ENCODE assay signal across 8 cellular contexts in the genomic region with DNA sequence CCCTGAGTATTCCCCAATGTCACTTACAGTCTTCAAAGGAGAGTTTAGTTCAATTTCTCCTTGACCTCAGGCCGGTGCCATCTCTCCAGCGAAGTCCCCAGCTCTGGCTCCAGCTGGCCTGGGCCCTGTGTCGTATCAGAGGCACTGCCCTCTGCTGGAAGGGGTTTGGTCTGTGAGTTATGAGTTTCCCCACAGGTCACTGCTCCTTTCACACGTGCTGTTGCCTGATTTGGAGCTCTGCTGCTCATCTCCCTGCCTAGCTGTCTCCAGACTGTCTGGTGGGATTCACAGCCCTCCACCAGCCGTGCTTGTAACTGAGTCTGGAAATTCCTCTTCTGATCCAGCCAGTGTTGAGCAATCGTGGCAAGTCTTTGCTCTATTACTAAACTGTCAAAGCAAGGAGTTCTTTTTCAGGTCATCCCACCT. TPM values are rescaled to one million over a fixed set of nuclear protein-coding genes. Genes with fewer than 3 reads are reported as not detected.
DNase-seq lines count a peak whose midpoint lies in the region; ATAC-seq and TF ChIP-seq lines count a peak whose summit lies in the region.

Gene RAP2C (minus strand): TSS at position 105 of the 426 bp plus-strand sequence. CDS start 2,179 bp downstream, outside the sequence.

- TF ChIP-seq POLR2A in heart left ventricle (IDR thresholded peaks at IDR 0.05), result no peak

- H3K9me3 ChIP-seq in SU-DHL-6 (ENCODE audit: insufficient read depth, low read length) (no peaks in the 10 kb centered on the region), heart left ventricle (no peaks in the 10 kb centered on the region), aorta (ENCODE audit: control insufficient read depth, low read length) (no peaks in the 10 kb centered on the region)

- intact Hi-C loops in heart left ventricle (cut with DNase I), result loop anchor here in 6 of 10 donors (2.0 to 10.0 kb wide), 5 partner anchors 47 to 375 kb away; no protein-coding TSS in a partner anchor
- intact Hi-C loops in aorta (cut with DNase I), result loop anchor here (2.0 to 10.0 kb wide), 4 partner anchors 117 to 265 kb away; partner anchors contain the start of genes MBNL3 (in 1 of the 2) and STK26 (in 1 of the 2)

- WGBS in adipose tissue, 3 donors, result 0 to 16% (median 4%) methylated on average over 6 of the region's 6 CpGs
- WGBS in heart left ventricle, 4 donors, result 4 to 25% (median 10%) methylated on average over 5 to 6 of the region's 6 CpGs
- 1 to 18% methylated on average over 6 of the region's 6 CpGs for WGBS in aorta, 2 donors

- H3F3A ChIP-seq in SU-DHL-6 (ENCODE audit: insufficient read depth), result 0 out of 2 replicates have a peak, but pooled peaks cover 7% of the 10 kb centered on the region

- H3K4me1 ChIP-seq in heart left ventricle (peaks cover 0 to 26% (median 10%) of the 10 kb centered on the region in 12 donors), aorta (ENCODE audit: control insufficient read depth in 1 of 2, insufficient read depth in 2 of 2, low read length in 2 of 2) (no peaks in the 10 kb centered on the region)

- peak; percentile 82 for DNase-seq in NAMALWA (ENCODE audit: low spot score)
- DNase-seq in heart left ventricle, result peak; percentile 64 to 87 (median 79)
- DNase-seq in pons (ENCODE audit: low spot score), result peak; percentile 82
- peak; percentile 81 to 87 for DNase-seq in aorta

- peak within 1 kb of the TSS; percentile 78 for H3K27ac ChIP-seq in SU-DHL-6 (ENCODE audit: low read depth, low read length)
- no peak within 1 kb of the TSS for H3K27ac ChIP-seq in adipose tissue (ENCODE audit: low read depth, low read length)
- peak within 1 kb of the TSS; percentile 88 to 99 (median 96) for H3K27ac ChIP-seq in heart left ventricle
- peak within 1 kb of the TSS; percentile 3 to 76 for H3K27ac ChIP-seq in aorta (ENCODE audit: low read depth in 1 of 2, low read length in 2 of 2)

- H3K9ac ChIP-seq in SU-DHL-6 (ENCODE audit: low read length), result peak within 1 kb of the TSS; percentile 82

- no peaks in the 10 kb centered on the region for H4K20me1 ChIP-seq in SU-DHL-6 (ENCODE audit: low read depth, low read length)

- H3K36me3 ChIP-seq in SU-DHL-6 (ENCODE audit: low read length) (no peaks in the 10 kb centered on the region), heart left ventricle (peaks cover 0 to 4% (median 0%) of the 10 kb centered on the region in 9 donors), aorta (ENCODE audit: control insufficient read depth in 1 of 2, insufficient read depth in 2 of 2, low read length in 1 of 2) (no peaks in the 10 kb centered on the region)

- peaks cover 21% of the 10 kb centered on the region for H3K79me2 ChIP-seq in SU-DHL-6 (ENCODE audit: insufficient read depth, low read length)

- H3K4me2 ChIP-seq in SU-DHL-6 (ENCODE audit: low read depth, low read length, poor library complexity, severe bottlenecking), result peak within 1 kb of the TSS; percentile 94

- no peaks in the 10 kb centered on the region for H3K27me3 ChIP-seq in SU-DHL-6 (ENCODE audit: low read length)
- peaks cover 0 to 13% (median 0%) of the 10 kb centered on the region in 9 donors for H3K27me3 ChIP-seq in heart left ventricle
- no peaks in the 10 kb centered on the region for H3K27me3 ChIP-seq in aorta (ENCODE audit: control insufficient read depth in 1 of 2, insufficient read depth in 2 of 2, low read length in 1 of 2)

- no peaks in the 10 kb centered on the region for H3K9me2 ChIP-seq in SU-DHL-6 (replicated peaks; ENCODE audit: insufficient read depth, low read length)

- TF ChIP-seq CTCF in GM12873 (IDR thresholded peaks at IDR 0.05; ENCODE audit: insufficient read depth, low read depth, low read length, missing control alignments) (peak; percentile 74), SU-DHL-6 (IDR thresholded peaks at IDR 0.05; ENCODE audit: insufficient read depth, low read length, poor library complexity, severe bottlenecking) (peak; percentile 13), heart left ventricle (IDR thresholded peaks at IDR 0.05) (peak; percentile 37 to 71 (median 54))

- ATAC-seq in HG02610 (IDR thresholded peaks at IDR 0.05; ENCODE audit: unreplicated experiment) (peak; percentile 53), heart left ventricle (peak; percentile 86 to 90 (median 87)), aorta (ENCODE audit: low FRiP score) (peak; percentile 85)

- H3K4me3 ChIP-seq in SU-DHL-6 (ENCODE audit: insufficient read depth, low read length, poor library complexity, severe bottlenecking) (peak within 1 kb of the TSS; percentile 84), heart left ventricle (peak within 1 kb of the TSS; percentile 40 to 98 (median 80)), aorta (ENCODE audit: low read length in 2 of 2) (peak within 1 kb of the TSS; percentile 56 to 85)

- peak within 1 kb of the TSS; percentile 68 for H2AFZ ChIP-seq in SU-DHL-6 (ENCODE audit: low read depth, low read length, severe bottlenecking)

RNA-seq across cellular contexts. Expression of gene RAP2C, which starts in this region (rescaled TPM):
- polyA plus RNA-seq in adipose tissue (10 to 100 TPM in 2 of 3 donors, 1 to 10 TPM in 1; 6.5 to 14.7 (median 13.6) TPM), heart left ventricle (10 to 100 TPM in 1 of 2 donors, 1 to 10 TPM in 1; 9.0 to 11.4 TPM), aorta (10 to 100 TPM; 11.8 to 12.9 TPM)
- total RNA-seq in heart left ventricle (10 to 100 TPM in 7 of 9 donors, 1 to 10 TPM in 2; 8.2 to 23.6 (median 16.7) TPM), aorta (10 to 100 TPM; 22.2 to 24.7 TPM)

Comparison
In these comparisons a context has a peak if more than half of its experiments do, and no peak if none do; other contexts are left out.
1. CTCF ChIP-seq: peak in every context shown above with its lines; median percentile 74 in GM12873; 54 in heart left ventricle; 13 in SU-DHL-6.